27 cellular contexts compared by ENCODE assay signal in genomic region chr11:71062199-71062598, GRCh38.
"Had no signal": no experiment of that assay in that cellular context is flagged by ENCODE, and none has a peak within 500 bp of the region (broad histone marks: within the 10 kb centered on the region; RNA-seq: fewer than 3 reads in every experiment).

No MANE protein-coding gene starts in this region.

- H3K9ac ChIP-seq: neural progenitor cell had no signal

- H3K4me1 ChIP-seq: esophagus squamous epithelium, gastroesophageal sphincter, neural progenitor cell, tibial artery, upper lobe of left lung, uterus had no signal

- H3K27me3 ChIP-seq: neural progenitor cell, ovary, upper lobe of left lung, uterus had no signal

- FAIRE-seq: kidney had no signal

- H3K9me3 ChIP-seq: esophagus squamous epithelium, gastroesophageal sphincter, ovary, tibial artery, upper lobe of left lung, uterus had no signal

- H3K36me3 Mint-ChIP-seq: natural killer cell treated with Interleukin-12 subunit alpha and Interleukin-12 subunit beta and Interleukin-15 and Interleukin-18, amount 100 ng/mL, for 72 hours; neural progenitor cell; stimulated activated effector memory CD8-positive, alpha-beta T cell treated with anti-CD3 and anti-CD28 coated beads, Interleukin-12 subunit alpha, Interleukin-12 subunit beta, amount 100 ng/mL, for 72 hours had no signal

- H3K27ac ChIP-seq: epithelial cell of prostate, esophagus squamous epithelium, gastroesophageal sphincter, neural progenitor cell, ovary, tibial artery, upper lobe of left lung, uterus had no signal

- H3K27ac Mint-ChIP-seq: natural killer cell treated with Interleukin-12 subunit alpha and Interleukin-12 subunit beta and Interleukin-15 and Interleukin-18, amount 100 ng/mL, for 72 hours; neural progenitor cell; progenitor cell of endocrine pancreas; stimulated activated effector memory CD8-positive, alpha-beta T cell treated with anti-CD3 and anti-CD28 coated beads, Interleukin-12 subunit alpha, Interleukin-12 subunit beta, amount 100 ng/mL, for 72 hours had no signal

- H3K36me3 ChIP-seq: esophagus squamous epithelium, gastroesophageal sphincter, neural progenitor cell, ovary, tibial artery, upper lobe of left lung, uterus had no signal

- H3K4me2 ChIP-seq: neural progenitor cell, smooth muscle cell had no signal

- H3K9me3 Mint-ChIP-seq: natural killer cell treated with Interleukin-12 subunit alpha and Interleukin-12 subunit beta and Interleukin-15 and Interleukin-18, amount 100 ng/mL, for 72 hours; stimulated activated effector memory CD8-positive, alpha-beta T cell treated with anti-CD3 and anti-CD28 coated beads, Interleukin-12 subunit alpha, Interleukin-12 subunit beta, amount 100 ng/mL, for 72 hours had no signal

- H3K4me1 Mint-ChIP-seq: stimulated activated effector memory CD8-positive, alpha-beta T cell treated with anti-CD3 and anti-CD28 coated beads, Interleukin-12 subunit alpha, Interleukin-12 subunit beta, amount 100 ng/mL, for 72 hours had no signal

- ATAC-seq: gastroesophageal sphincter; left cardiac atrium; left ventricle myocardium superior; natural killer cell treated with Interleukin-12 subunit alpha and Interleukin-12 subunit beta and Interleukin-15 and Interleukin-18, amount 100 ng/mL, for 72 hours; right cardiac atrium; stimulated activated effector memory CD8-positive, alpha-beta T cell treated with anti-CD3 and anti-CD28 coated beads, Interleukin-12 subunit alpha, Interleukin-12 subunit beta, amount 100 ng/mL, for 72 hours; stimulated activated naive CD8-positive, alpha-beta T cell treated with anti-CD3 and anti-CD28 coated beads, Interleukin-15, Interleukin-2, amounts not matched to agents 100 U/mL and 50 U/mL, for 24 hours had no signal

- H3K4me3 ChIP-seq: esophagus squamous epithelium, gastroesophageal sphincter, lung, neural progenitor cell, ovary, smooth muscle cell, tibial artery, upper lobe of left lung, uterus had no signal

- H3K4me3 Mint-ChIP-seq: natural killer cell treated with Interleukin-12 subunit alpha and Interleukin-12 subunit beta and Interleukin-15 and Interleukin-18, amount 100 ng/mL, for 72 hours; neural progenitor cell; stimulated activated effector memory CD8-positive, alpha-beta T cell treated with anti-CD3 and anti-CD28 coated beads, Interleukin-12 subunit alpha, Interleukin-12 subunit beta, amount 100 ng/mL, for 72 hours had no signal

- DNase-seq: cortex of kidney; effector memory CD4-positive, alpha-beta T cell; esophagus squamous epithelium; foreskin fibroblast; glutamatergic neuron; kidney; left cardiac atrium; left ventricle myocardium superior; mesenchymal stem cell; midbrain; nucleus accumbens; ovary; stimulated activated CD4-positive, alpha-beta T cell treated with anti-CD3 and anti-CD28 coated beads, Interleukin-2, amount 100 ng/mL, for 48 hours; stimulated activated CD8-positive, alpha-beta memory T cell treated with anti-CD3 and anti-CD28 coated beads, Interleukin-4, amount 100 ng/mL, for 48 hours; stimulated activated naive CD8-positive, alpha-beta T cell treated with anti-CD3 and anti-CD28 coated beads, Interleukin-15, Interleukin-2, amounts not matched to agents 100 U/mL and 50 U/mL, for 24 hours; tibial artery; upper lobe of left lung; uterus had no signal

- H3K27me3 Mint-ChIP-seq: progenitor cell of endocrine pancreas had no signal

- H2AFZ ChIP-seq: neural progenitor cell had no signal
